19 cellular contexts compared by ENCODE assay signal in the genomic region with DNA sequence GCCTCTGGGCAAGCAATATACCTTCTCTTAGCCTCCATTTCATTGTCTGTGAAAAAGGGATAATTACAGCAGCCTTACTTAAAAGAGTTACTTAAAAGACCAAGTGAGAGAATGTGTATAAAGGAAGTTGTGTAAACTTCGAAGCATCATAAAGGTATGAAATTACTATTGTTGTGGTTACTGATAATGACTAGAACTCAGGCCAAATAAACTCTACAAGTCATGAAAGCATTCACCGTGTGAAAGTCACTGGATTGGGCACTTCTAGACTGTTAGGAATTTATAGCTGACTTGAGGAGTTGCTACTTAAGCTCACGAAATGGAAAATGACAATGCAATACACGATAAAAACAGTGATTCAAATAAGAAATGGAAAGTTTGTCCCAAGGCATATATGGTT.
A peak's percentile ranks its signal among the peaks of the same experiment; 100 is the strongest.
DNase-seq lines count a peak whose midpoint lies in the region; ATAC-seq and TF ChIP-seq lines count a peak whose summit lies in the region.
"Had no signal": no experiment of that assay in that cellular context is flagged by ENCODE, and none has a peak within 500 bp of the region (broad histone marks: within the 10 kb centered on the region; RNA-seq: fewer than 3 reads in every experiment).

No MANE protein-coding gene starts in this region.

- TF ChIP-seq CTCF in fibroblast of the aortic adventitia (IDR thresholded peaks at IDR 0.05; ENCODE audit: insufficient read depth, low read length) (no peak), osteoblast (IDR thresholded peaks at IDR 0.05; ENCODE audit: extremely low read depth, low read depth, low read length) (no peak), gastrocnemius medialis (IDR thresholded peaks at IDR 0.05 in 4 of 5, conservative IDR thresholded peaks at IDR 0.05 in 1 of 5) (no peak)

- TF ChIP-seq POLR2A in gastrocnemius medialis (IDR thresholded peaks at IDR 0.05): no peak

- ATAC-seq in HG02884 (IDR thresholded peaks at IDR 0.05; ENCODE audit: unreplicated experiment) (no peak), gastrocnemius medialis (no peak)
- ATAC-seq: activated T-helper 17 cell treated with anti-CD3 and anti-CD28 coated beads, Interleukin-2, amount 50 U/mL, for 72 hours; sciatic nerve; stimulated activated naive CD8-positive, alpha-beta T cell treated with anti-CD3 and anti-CD28 coated beads, Interleukin-15, Interleukin-2, amounts not matched to agents 100 U/mL and 50 U/mL, for 24 hours had no signal

- DNase-seq in EH (ENCODE audit: low read depth) (peak; percentile 36), adipocyte (ENCODE audit: low read depth) (no peak), fibroblast of the aortic adventitia (ENCODE audit: low read depth) (peak; percentile 80), osteoblast (ENCODE audit: insufficient read length, low spot score, missing footprints) (no peak), H4 (ENCODE audit: low spot score) (no peak), gastrocnemius medialis (no peak)
- DNase-seq in stimulated activated CD4-positive, alpha-beta T cell treated with anti-CD3 and anti-CD28 coated beads, Interleukin-1b, Interleukin-23, amount 100 ng/mL, for 48 hours: no peak
- DNase-seq: activated CD4-positive, CD25-positive, alpha-beta regulatory T cell treated with anti-CD3 and anti-CD28 coated beads, Interleukin-2, amount 50 U/mL, for 72 hours; Calu3; cerebellar nuclear complex; NCI-H1436; nucleus accumbens; Peyer's patch; stimulated activated naive CD8-positive, alpha-beta T cell treated with anti-CD3 and anti-CD28 coated beads, Interleukin-15, Interleukin-2, amounts not matched to agents 100 U/mL and 50 U/mL, for 24 hours; T-helper 9 cell had no signal

- intact Hi-C loops in gastrocnemius medialis (cut with DNase I; ENCODE audit: low total_unique reads): loop anchor here (5.0 to 10.0 kb wide), 2 partner anchors 68 to 375 kb away; no protein-coding TSS in a partner anchor

- no peaks in the 10 kb centered on the region for H3K79me2 ChIP-seq in osteoblast (ENCODE audit: insufficient read depth, low read length)

- H2AFZ ChIP-seq in osteoblast (ENCODE audit: low read length): peak overlapping the region; percentile 9

- no peaks in the 10 kb centered on the region for H3K9me3 ChIP-seq in adipocyte (ENCODE audit: control insufficient read depth, low read length)
- H3K9me3 ChIP-seq in osteoblast (ENCODE audit: low read depth, low read length): no peaks in the 10 kb centered on the region
- H3K9me3 ChIP-seq in gastrocnemius medialis: peaks cover 0 to 5% (median 0%) of the 10 kb centered on the region in 3 donors
- H3K9me3 ChIP-seq: Peyer's patch had no signal

- H3K36me3 ChIP-seq in adipocyte (ENCODE audit: control insufficient read depth, insufficient read depth, low read length, severe bottlenecking): no peaks in the 10 kb centered on the region
- H3K36me3 ChIP-seq in osteoblast (ENCODE audit: insufficient read depth, low read length): no peaks in the 10 kb centered on the region
- H3K36me3 ChIP-seq in gastrocnemius medialis: no peaks in the 10 kb centered on the region
- H3K36me3 ChIP-seq: Peyer's patch had no signal

- no peak overlapping the region for H3K4me3 ChIP-seq in adipocyte (ENCODE audit: low read length)
- H3K4me3 ChIP-seq in fibroblast of the aortic adventitia (ENCODE audit: low read depth, low read length): no peak overlapping the region
- H3K4me3 ChIP-seq in osteoblast (ENCODE audit: insufficient read depth, low read length): no peak overlapping the region
- H3K4me3 ChIP-seq in gastrocnemius medialis: no peak overlapping the region
- H3K4me3 ChIP-seq: Peyer's patch, SK-N-MC had no signal

- H3K4me1 ChIP-seq in adipocyte (ENCODE audit: control insufficient read depth, insufficient read depth, low read length) (peaks cover 19% of the 10 kb centered on the region), osteoblast (ENCODE audit: insufficient read depth, low read length) (peaks cover 11% of the 10 kb centered on the region), gastrocnemius medialis (peaks cover 0 to 3% of the 10 kb centered on the region in 2 donors)
- H3K4me1 ChIP-seq: Peyer's patch had no signal

- H3K27me3 ChIP-seq in adipocyte (replicated peaks; ENCODE audit: control insufficient read depth, insufficient read depth, low read length): no peaks in the 10 kb centered on the region
- H3K27me3 ChIP-seq in osteoblast (ENCODE audit: insufficient read depth, low read length): no peaks in the 10 kb centered on the region
- no peaks in the 10 kb centered on the region for H3K27me3 ChIP-seq in gastrocnemius medialis
- H3K27me3 ChIP-seq: Peyer's patch had no signal

- H3K27ac ChIP-seq in osteoblast (ENCODE audit: low read depth, low read length) (peak overlapping the region; percentile 60), gastrocnemius medialis (peak overlapping the region in 2 of 4 donors; percentile 30 to 32)
- H3K27ac ChIP-seq: Peyer's patch, SK-N-MC had no signal

- peak overlapping the region; percentile 76 for H3K9ac ChIP-seq in adipocyte (ENCODE audit: low read length)

- no peak overlapping the region for H3K4me2 ChIP-seq in osteoblast (ENCODE audit: insufficient read depth, low read length)

- no peaks in the 10 kb centered on the region for H4K20me1 ChIP-seq in osteoblast (ENCODE audit: insufficient read depth, low read length)

- in situ Hi-C loops in gastrocnemius medialis (cut with MboI; ENCODE audit: low sequenced_read_pairs in 4 of 4): no loop called here

Comparison
In these comparisons a context has a peak if more than half of its experiments do, and no peak if none do; other contexts are left out.
1. DNase-seq: peak in EH (single experiment) and fibroblast of the aortic adventitia (single experiment); none in adipocyte (single experiment), osteoblast (single experiment), H4 (single experiment), stimulated activated CD4-positive, alpha-beta T cell treated with anti-CD3 and anti-CD28 coated beads, Interleukin-1b, Interleukin-23, amount 100 ng/mL, for 48 hours (single experiment) and gastrocnemius medialis (0 of 2).